Comparison of ENCODE assay signal across 13 cellular contexts in genomic region chr2:85246348-85246747, GRCh38.
DNase-seq lines count a peak whose midpoint lies in the region; ATAC-seq, FAIRE-seq and TF ChIP-seq lines count a peak whose summit lies in the region.
"Had no signal": no experiment of that assay in that cellular context is flagged by ENCODE, and none has a peak within 500 bp of the region (broad histone marks: within the 10 kb centered on the region; RNA-seq: fewer than 3 reads in every experiment).

No MANE protein-coding gene starts in this region.

- H3K4me1 Mint-ChIP-seq in activated T-cell treated with anti-CD3 and anti-CD28 coated beads, Interleukin-2, amount 50 U/mL, for 4 hours (ENCODE audit: low read depth), result no peaks in the 10 kb centered on the region

- H3K27me3 Mint-ChIP-seq in activated T-cell treated with anti-CD3 and anti-CD28 coated beads, Interleukin-2, amount 50 U/mL, for 4 hours (ENCODE audit: low read depth), result peaks cover 4% of the 10 kb centered on the region

- H3K9me3 Mint-ChIP-seq in activated T-cell treated with anti-CD3 and anti-CD28 coated beads, Interleukin-2, amount 50 U/mL, for 4 hours, result no peaks in the 10 kb centered on the region
- H3K9me3 Mint-ChIP-seq: activated naive CD8-positive, alpha-beta T cell treated with anti-CD3 and anti-CD28 coated beads for 36 hours had no signal

- no peak overlapping the region for H3K4me3 ChIP-seq in bronchial epithelial cell (ENCODE audit: low read depth, low read length)
- H3K4me3 ChIP-seq: prostate gland, suprapubic skin had no signal

- H3K36me3 ChIP-seq in bronchial epithelial cell (ENCODE audit: control insufficient read depth, insufficient read depth, low read length), result peaks cover 2% of the 10 kb centered on the region
- H3K36me3 ChIP-seq: prostate gland, suprapubic skin had no signal

- peak; percentile 31 for DNase-seq in GM03348 (ENCODE audit: low spot score)
- DNase-seq in NCI-H1694 treated with DMSO at 0.1 percent for 48 hours (lab: John Stamatoyannopoulos, UW), result peak; percentile 26
- DNase-seq in bronchial epithelial cell (ENCODE audit: low read depth), result peak; percentile 52
- peak; percentile 34 for DNase-seq in posterior vena cava (ENCODE audit: low spot score)
- DNase-seq in activated T-cell treated with anti-CD3 and anti-CD28 coated beads, Interleukin-2, amount 50 U/mL, for 4 hours, result no peak
- DNase-seq in NCI-H345 (lab: John Stamatoyannopoulos, UW), result no peak
- DNase-seq: activated CD4-positive, alpha-beta T cell treated with anti-CD3 and anti-CD28 coated beads for 1 hour; activated naive CD8-positive, alpha-beta T cell treated with anti-CD3 and anti-CD28 coated beads for 36 hours; NCI-H2171 treated with DMSO at 0.1 percent for 48 hours; PC-3 had no signal

- no peak overlapping the region for H3K4me3 Mint-ChIP-seq in activated T-cell treated with anti-CD3 and anti-CD28 coated beads, Interleukin-2, amount 50 U/mL, for 4 hours
- H3K4me3 Mint-ChIP-seq: activated naive CD8-positive, alpha-beta T cell treated with anti-CD3 and anti-CD28 coated beads for 36 hours had no signal

- no peak for TF ChIP-seq CTCF in bronchial epithelial cell (IDR thresholded peaks at IDR 0.05; ENCODE audit: insufficient read depth, low read length, severe bottlenecking)

- no peaks in the 10 kb centered on the region for H3K36me3 Mint-ChIP-seq in activated T-cell treated with anti-CD3 and anti-CD28 coated beads, Interleukin-2, amount 50 U/mL, for 4 hours (ENCODE audit: insufficient read depth)
- H3K36me3 Mint-ChIP-seq: activated naive CD8-positive, alpha-beta T cell treated with anti-CD3 and anti-CD28 coated beads for 36 hours had no signal

- ATAC-seq in activated T-cell treated with anti-CD3 and anti-CD28 coated beads, Interleukin-2, amount 50 U/mL, for 4 hours, result no peak
- ATAC-seq in HG03108 (IDR thresholded peaks at IDR 0.05; ENCODE audit: unreplicated experiment), result no peak
- ATAC-seq: PC-3 had no signal

- intact Hi-C loops in posterior vena cava (cut with DNase I), result no loop called here

- no peaks in the 10 kb centered on the region for H3K27me3 ChIP-seq in bronchial epithelial cell (ENCODE audit: control insufficient read depth, insufficient read depth, low read length)
- H3K27me3 ChIP-seq: suprapubic skin had no signal

- FAIRE-seq in bronchial epithelial cell (lab: Jason Lieb, UNC), result no peak

Comparison
In these comparisons a context has a peak if more than half of its experiments do, and no peak if none do; other contexts are left out.
1. DNase-seq: peak in GM03348 (single experiment), NCI-H1694 treated with DMSO at 0.1 percent for 48 hours (single experiment), bronchial epithelial cell (single experiment) and posterior vena cava (single experiment); none in activated T-cell treated with anti-CD3 and anti-CD28 coated beads, Interleukin-2, amount 50 U/mL, for 4 hours (single experiment) and NCI-H345 (single experiment).